Comparison of ENCODE assay signal across 7 cellular contexts in genomic region chr2:102839668-102840388, GRCh38.
DNase-seq lines count a peak whose midpoint lies in the region; ATAC-seq, FAIRE-seq and TF ChIP-seq lines count a peak whose summit lies in the region.

No MANE protein-coding gene starts in this region.

- POLR2A ChIA-PET in OCI-LY7 (lab: Charles Lee), result no interaction called here

- no peak overlapping the region for H3K27ac ChIP-seq in OCI-LY7 (ENCODE audit: low read depth, low read length, poor library complexity, severe bottlenecking)
- H3K27ac ChIP-seq in left lung, result no peak overlapping the region
- no peak overlapping the region for H3K27ac ChIP-seq in tibial artery

- CTCF ChIA-PET in OCI-LY7 (lab: Charles Lee; ENCODE audit: unreplicated experiment), result no interaction called here

- FAIRE-seq in HTR-8/SVneo (lab: Jason Lieb, UNC), result no peak

- DNase-seq in EH (ENCODE audit: low read depth) (peak; percentile 42), HTR-8/SVneo (ENCODE audit: insufficient read length, low spot score) (peak; percentile 17), OCI-LY7 (ENCODE audit: low spot score) (peak; percentile 48), cerebellar cortex (ENCODE audit: low spot score) (peak; percentile 87), left lung (no peak), tibial artery (no peak)

- peak; percentile 95 for TF ChIP-seq CTCF in OCI-LY7 (conservative IDR thresholded peaks at IDR 0.05; ENCODE audit: low read length)
- TF ChIP-seq CTCF in left lung (IDR thresholded peaks at IDR 0.05), result peak; percentile 76 to 85
- peak; percentile 61 to 76 for TF ChIP-seq CTCF in tibial artery (IDR thresholded peaks at IDR 0.05)

- ATAC-seq in left lung, result no peak
- ATAC-seq in HG02870 (IDR thresholded peaks at IDR 0.05; ENCODE audit: unreplicated experiment), result no peak

- H3K79me2 ChIP-seq in OCI-LY7 (ENCODE audit: insufficient read depth, low read depth, low read length), result no peaks in the 10 kb centered on the region

- no TSS peak for BruUV-seq in OCI-LY7 (replicated peaks; lab: Mats Ljungman, UMichigan)

- intact Hi-C loops in OCI-LY7 (cut with micrococcal nuclease; ENCODE audit: unreplicated experiment), result no loop called here
- intact Hi-C loops in left lung (cut with DNase I), result no loop called here
- intact Hi-C loops in tibial artery (cut with DNase I; ENCODE audit: low total_unique reads), result no loop called here

- no peak overlapping the region for H3K4me3 ChIP-seq in OCI-LY7 (ENCODE audit: low read depth, low read length, poor library complexity, severe bottlenecking)
- H3K4me3 ChIP-seq in left lung, result no peak overlapping the region
- no peak overlapping the region for H3K4me3 ChIP-seq in tibial artery

- H2AFZ ChIP-seq in OCI-LY7 (ENCODE audit: low read length), result no peak overlapping the region

- H4K20me1 ChIP-seq in OCI-LY7 (ENCODE audit: insufficient read depth, low read length), result no peaks in the 10 kb centered on the region

- H3K36me3 ChIP-seq in OCI-LY7 (ENCODE audit: insufficient read depth, low read length), result no peaks in the 10 kb centered on the region
- no peaks in the 10 kb centered on the region for H3K36me3 ChIP-seq in left lung
- H3K36me3 ChIP-seq in tibial artery, result no peaks in the 10 kb centered on the region

- H3K4me2 ChIP-seq in OCI-LY7 (ENCODE audit: low read length), result no peak overlapping the region

- no peaks in the 10 kb centered on the region for H3K9me3 ChIP-seq in OCI-LY7 (ENCODE audit: low read length)
- no peaks in the 10 kb centered on the region for H3K9me3 ChIP-seq in left lung
- H3K9me3 ChIP-seq in tibial artery, result no peaks in the 10 kb centered on the region

- H3K4me1 ChIP-seq in OCI-LY7 (ENCODE audit: insufficient read depth, low read length, poor library complexity, severe bottlenecking), result no peaks in the 10 kb centered on the region
- H3K4me1 ChIP-seq in left lung, result peaks cover 0 to 5% of the 10 kb centered on the region in 2 donors
- H3K4me1 ChIP-seq in tibial artery, result no peaks in the 10 kb centered on the region

- H3K27me3 ChIP-seq in left lung (no peaks in the 10 kb centered on the region), tibial artery (peaks cover 0 to 3% of the 10 kb centered on the region in 2 donors)

- no peaks in the 10 kb centered on the region for H3K9me2 ChIP-seq in OCI-LY7 (ENCODE audit: insufficient read depth, low read length)

Comparison
In these comparisons a context has a peak if more than half of its experiments do, and no peak if none do; other contexts are left out.
1. DNase-seq: peak in EH (single experiment), HTR-8/SVneo (single experiment), OCI-LY7 (single experiment) and cerebellar cortex (single experiment); none in left lung (0 of 2) and tibial artery (0 of 2).
2. Peak in every context shown above with its lines, with median percentiles within 50 percentile points of each other: CTCF ChIP-seq.